In genomic region chr13:48234652-48235099, GRCh38 we compare ENCODE assay signal across 8 cellular contexts. TPM values are rescaled to one million over a fixed set of nuclear protein-coding genes. Genes with fewer than 3 reads are reported as not detected.
DNase-seq lines count a peak whose midpoint lies in the region; ATAC-seq and TF ChIP-seq lines count a peak whose summit lies in the region.

No MANE protein-coding gene starts in this region.

- H3K27ac ChIP-seq in VCaP (peak overlapping the region; percentile 99), sigmoid colon (peak overlapping the region; percentile 96 to 100 (median 99))

- H3K36me3 ChIP-seq in H7 (replicated peaks; ENCODE audit: control insufficient read depth, insufficient read depth, low read length) (no peaks in the 10 kb centered on the region), sigmoid colon (no peaks in the 10 kb centered on the region)

- H3K4me1 ChIP-seq in sigmoid colon = peaks cover 0 to 55% (median 39%) of the 10 kb centered on the region in 4 donors

- 0 out of 2 replicates have a peak, but pooled peaks cover 1% of the 10 kb centered on the region for H3K27me3 ChIP-seq in H7 (ENCODE audit: control insufficient read depth, insufficient read depth, low read length)
- H3K27me3 ChIP-seq in sigmoid colon = no peaks in the 10 kb centered on the region

- no peak for DNase-seq in H7
- DNase-seq in fibroblast of pulmonary artery (ENCODE audit: low read depth) = no peak
- no peak for DNase-seq in sigmoid colon
- no peak for DNase-seq in SHP77 (lab: John Stamatoyannopoulos, UW)

- H3K4me3 ChIP-seq in H7 (ENCODE audit: insufficient read depth, low read depth, low read length) (peak overlapping the region; percentile 97), fibroblast of pulmonary artery (replicated peaks; ENCODE audit: low read depth, low read length) (peak overlapping the region; percentile 85), sigmoid colon (peak overlapping the region; percentile 86 to 98 (median 94))

- no peak for ATAC-seq in HG03139 (IDR thresholded peaks at IDR 0.05; ENCODE audit: unreplicated experiment)
- no peak for ATAC-seq in GM19397 (IDR thresholded peaks at IDR 0.05; ENCODE audit: unreplicated experiment)
- no peak for ATAC-seq in GM19328 (IDR thresholded peaks at IDR 0.05; ENCODE audit: unreplicated experiment)

- 10 to 15% methylated on average over 4 of the region's 4 CpGs for WGBS in sigmoid colon, 2 donors

- H3K9me3 ChIP-seq in sigmoid colon = no peaks in the 10 kb centered on the region

- TF ChIP-seq EP300 in sigmoid colon (IDR thresholded peaks at IDR 0.05) = no peak

- no peak for TF ChIP-seq CTCF in VCaP (conservative IDR thresholded peaks at IDR 0.05)
- no peak for TF ChIP-seq CTCF in fibroblast of pulmonary artery (IDR thresholded peaks at IDR 0.05; ENCODE audit: low read length, missing control alignments)
- no peak for TF ChIP-seq CTCF in sigmoid colon (IDR thresholded peaks at IDR 0.05)

- intact Hi-C loops in sigmoid colon (cut with DNase I) = loop anchor here (2.0 to 5.0 kb wide), 5 partner anchors 68 to 743 kb away; partner anchors contain the start of genes FNDC3A, NUDT15, RB1 and RCBTB2

- no peak for TF ChIP-seq POLR2A in sigmoid colon (IDR thresholded peaks at IDR 0.05)

RNA-seq across cellular contexts. Expression of gene ITM2B, which starts 1.7 kb away (rescaled TPM):
- 197 and 251 TPM in 2 replicates for total RNA-seq in H7 (2014; rRNA removed; shearing (Covaris generic))
- total RNA-seq in sigmoid colon = 100 to 1,000 TPM; 266 to 478 (median 371) TPM
- 100 to 1,000 TPM; 147 to 285 (median 154) TPM for polyA plus RNA-seq in sigmoid colon
